ENCODE assay signal across 9 cellular contexts in genomic region chr1:114482585-114482984, GRCh38. TPM values are rescaled to one million over a fixed set of nuclear protein-coding genes. Genes with fewer than 3 reads are reported as not detected.
DNase-seq lines count a peak whose midpoint lies in the region; ATAC-seq, FAIRE-seq and TF ChIP-seq lines count a peak whose summit lies in the region.
"Had no signal": no experiment of that assay in that cellular context is flagged by ENCODE, and none has a peak within 500 bp of the region (broad histone marks: within the 10 kb centered on the region; RNA-seq: fewer than 3 reads in every experiment).

No MANE protein-coding gene starts in this region.

- CTCF ChIA-PET in SK-N-SH (lab: Yijun Ruan, JAX): no interaction called here

- TF ChIP-seq RAD21 in SK-N-SH (IDR thresholded peaks at IDR 0.05; ENCODE audit: low read length): no peak

- peaks cover 97% of the 10 kb centered on the region for H3K79me2 ChIP-seq in SK-N-SH (ENCODE audit: insufficient read depth)

- peaks cover 0 to 2% of the 10 kb centered on the region in 2 donors for H3K9me3 ChIP-seq in left lung
- peaks cover 0 to 7% of the 10 kb centered on the region in 2 donors for H3K9me3 ChIP-seq in ascending aorta
- H3K9me3 ChIP-seq in SK-N-SH: no peaks in the 10 kb centered on the region

- peaks cover 30% of the 10 kb centered on the region for H4K20me1 ChIP-seq in SK-N-SH (ENCODE audit: insufficient read depth)

- DNase-seq in GM18507 (ENCODE audit: extremely low spot score, insufficient read length, low read depth) (no peak), NOMO-1 (lab: John Stamatoyannopoulos, UW; ENCODE audit: unreplicated experiment in 2 of 2) (peak; percentile 53 to 89), left lung (no peak), ascending aorta (ENCODE audit: low spot score in 2 of 2) (no peak), kidney glomerular epithelial cell (lab: John Stamatoyannopoulos, UW) (no peak), COLO829 (ENCODE audit: low spot score) (no peak), SK-N-SH (no peak)

- POLR2A ChIA-PET in SK-N-SH (lab: Yijun Ruan, JAX): no interaction called here

- H3K27me3 ChIP-seq in left lung: no peaks in the 10 kb centered on the region
- no peaks in the 10 kb centered on the region for H3K27me3 ChIP-seq in ascending aorta
- H3K27me3 ChIP-seq in SK-N-SH (ENCODE audit: insufficient read depth): no peaks in the 10 kb centered on the region
- H3K27me3 ChIP-seq: hepatocyte had no signal

- no peaks in the 10 kb centered on the region for H3K9me2 ChIP-seq in SK-N-SH

- H3K4me1 ChIP-seq in left lung (peaks cover 0 to 16% of the 10 kb centered on the region in 2 donors), ascending aorta (no peaks in the 10 kb centered on the region), SK-N-SH (ENCODE audit: control insufficient read depth in 1 of 2, insufficient read depth in 2 of 2, low read depth in 1 of 2, low read length in 1 of 2) (no peaks in the 10 kb centered on the region)

- peak; percentile 82 for ATAC-seq in GM21576 (IDR thresholded peaks at IDR 0.05; ENCODE audit: unreplicated experiment)
- ATAC-seq in left lung: peak; percentile 52

- TF ChIP-seq EP300 in SK-N-SH (IDR thresholded peaks at IDR 0.05; ENCODE audit: borderline replicate concordance in 1 of 2, low read depth in 1 of 2, low read length in 1 of 2): no peak

- H3K4me3 ChIP-seq in left lung: no peak overlapping the region
- no peak overlapping the region for H3K4me3 ChIP-seq in ascending aorta
- H3K4me3 ChIP-seq in SK-N-SH (ENCODE audit: low read depth in 2 of 2, low read length in 1 of 2): no peak overlapping the region
- H3K4me3 ChIP-seq: hepatocyte had no signal

- intact Hi-C loops in left lung (cut with DNase I) (no loop called here), ascending aorta (cut with DNase I) (no loop called here)

- no peak overlapping the region for H2AFZ ChIP-seq in SK-N-SH (ENCODE audit: low read depth)
- H2AFZ ChIP-seq: hepatocyte had no signal

- no peak overlapping the region for H3K9ac ChIP-seq in SK-N-SH

- H3K4me2 ChIP-seq in SK-N-SH: no peak overlapping the region
- H3K4me2 ChIP-seq: hepatocyte had no signal

- TF ChIP-seq CTCF in left lung (IDR thresholded peaks at IDR 0.05): no peak
- TF ChIP-seq CTCF in ascending aorta (IDR thresholded peaks at IDR 0.05): no peak
- no peak for TF ChIP-seq CTCF in SK-N-SH (IDR thresholded peaks at IDR 0.05)

- H3K27ac ChIP-seq in left lung: peak overlapping the region in 1 of 2 donors; percentile 80
- no peak overlapping the region for H3K27ac ChIP-seq in ascending aorta
- H3K27ac ChIP-seq in SK-N-SH (ENCODE audit: low read depth in 2 of 2, low read length in 1 of 2): no peak overlapping the region
- H3K27ac ChIP-seq: hepatocyte had no signal

- no peaks in the 10 kb centered on the region for H3K36me3 ChIP-seq in left lung
- H3K36me3 ChIP-seq in ascending aorta: no peaks in the 10 kb centered on the region
- no peaks in the 10 kb centered on the region for H3K36me3 ChIP-seq in SK-N-SH (replicated peaks in 1 of 2; ENCODE audit: control insufficient read depth in 1 of 2, insufficient read depth in 2 of 2, low read length in 1 of 2)

- H3F3A ChIP-seq in SK-N-SH (replicated peaks; ENCODE audit: insufficient read depth): peaks cover 5% of the 10 kb centered on the region

- FAIRE-seq in GM18507 (lab: Jason Lieb, UNC): peak; percentile 90

- WGBS in SK-N-SH (ENCODE audit: low lambda C conversion rate): 85% methylated on average over 3 of the region's 3 CpGs

TF ChIP-seq in SK-N-SH, 30 proteins besides CTCF, POLR2A, EP300 and RAD21:
- TF ChIP-seq SMC3 (IDR thresholded peaks at IDR 0.05; ENCODE audit: low read depth, low read length) (no peak), ELF1 (IDR thresholded peaks at IDR 0.05) (no peak), FOXM1 (IDR thresholded peaks at IDR 0.05; ENCODE audit: low read depth) (no peak), USF1 (IDR thresholded peaks at IDR 0.05; ENCODE audit: borderline replicate concordance, low read depth) (no peak), SIN3A (IDR thresholded peaks at IDR 0.05; ENCODE audit: borderline replicate concordance, low read depth, low read length) (no peak), YY1 (IDR thresholded peaks at IDR 0.05; ENCODE audit: low read depth) (no peak), JUND (IDR thresholded peaks at IDR 0.05) (no peak), RFX5 (IDR thresholded peaks at IDR 0.05; ENCODE audit: low read length) (no peak), REST (IDR thresholded peaks at IDR 0.05; ENCODE audit: low read depth, low read length) (no peak), TEAD4 (IDR thresholded peaks at IDR 0.05; ENCODE audit: borderline replicate concordance, insufficient read depth) (no peak), POLR2AphosphoS5 (IDR thresholded peaks at IDR 0.05; ENCODE audit: low read depth, low read length) (no peak), NFIC (IDR thresholded peaks at IDR 0.05; ENCODE audit: borderline replicate concordance) (no peak), RCOR1 (IDR thresholded peaks at IDR 0.05; ENCODE audit: low read length) (no peak), MEF2A (IDR thresholded peaks at IDR 0.05; ENCODE audit: borderline replicate concordance, low read depth) (no peak), GATA2 (CRISPR knock-in tag; IDR thresholded peaks at IDR 0.05) (no peak), FOXJ3 (CRISPR knock-in tag; IDR thresholded peaks at IDR 0.05) (no peak), FOSL2 (IDR thresholded peaks at IDR 0.05; ENCODE audit: borderline replicate concordance, low read depth) (no peak), TAF1 (IDR thresholded peaks at IDR 0.05; ENCODE audit: borderline replicate concordance, low read depth, low read length) (no peak)
- TF ChIP-seq, protein P1, sequence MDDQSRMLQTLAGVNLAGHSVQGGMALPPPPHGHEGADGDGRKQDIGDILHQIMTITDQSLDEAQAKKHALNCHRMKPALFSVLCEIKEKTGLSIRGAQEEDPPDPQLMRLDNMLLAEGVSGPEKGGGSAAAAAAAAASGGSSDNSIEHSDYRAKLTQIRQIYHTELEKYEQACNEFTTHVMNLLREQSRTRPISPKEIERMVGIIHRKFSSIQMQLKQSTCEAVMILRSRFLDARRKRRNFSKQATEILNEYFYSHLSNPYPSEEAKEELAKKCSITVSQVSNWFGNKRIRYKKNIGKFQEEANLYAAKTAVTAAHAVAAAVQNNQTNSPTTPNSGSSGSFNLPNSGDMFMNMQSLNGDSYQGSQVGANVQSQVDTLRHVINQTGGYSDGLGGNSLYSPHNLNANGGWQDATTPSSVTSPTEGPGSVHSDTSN (IDR thresholded peaks at IDR 0.05): no peak
- TF ChIP-seq, protein P2, sequence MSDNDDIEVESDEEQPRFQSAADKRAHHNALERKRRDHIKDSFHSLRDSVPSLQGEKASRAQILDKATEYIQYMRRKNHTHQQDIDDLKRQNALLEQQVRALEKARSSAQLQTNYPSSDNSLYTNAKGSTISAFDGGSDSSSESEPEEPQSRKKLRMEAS (IDR thresholded peaks at IDR 0.05; ENCODE audit: low read depth): no peak

RNA-seq across cellular contexts. Expression of gene TRIM33, which starts 28.4 kb away (rescaled TPM):
- total RNA-seq in left lung: 10 to 100 TPM; 26.7 to 32.9 TPM
- 42.5 TPM for total RNA-seq in ascending aorta
- polyA plus RNA-seq in SK-N-SH (2012; rRNA removed): 6.3 and 9.1 TPM in 2 replicates
- 6.5 and 6.9 TPM in 2 replicates for polyA plus RNA-seq in SK-N-SH (2012; cell fraction: cytosol; rRNA removed)
- polyA plus RNA-seq in SK-N-SH (2012; cell fraction: nucleus; rRNA removed): 13.8 and 24.4 TPM in 2 replicates

Comparison
In these comparisons a context has a peak if more than half of its experiments do, and no peak if none do; other contexts are left out.
1. DNase-seq: peak in NOMO-1 (2 of 2); none in GM18507 (single experiment), left lung (0 of 2), ascending aorta (0 of 2), kidney glomerular epithelial cell (single experiment), COLO829 (single experiment) and SK-N-SH (single experiment).